In genomic region chr11:96194571-96194970, GRCh38 we compare ENCODE assay signal across 15 cellular contexts.
DNase-seq lines count a peak whose midpoint lies in the region; ATAC-seq, FAIRE-seq and TF ChIP-seq lines count a peak whose summit lies in the region.
"Had no signal": no experiment of that assay in that cellular context is flagged by ENCODE, and none has a peak within 500 bp of the region (broad histone marks: within the 10 kb centered on the region; RNA-seq: fewer than 3 reads in every experiment).

No MANE protein-coding gene starts in this region.

- H3K9me2 ChIP-seq in Loucy (replicated peaks; ENCODE audit: low read depth, low read length): no peaks in the 10 kb centered on the region

- FAIRE-seq in astrocyte (lab: Jason Lieb, UNC): peak; percentile 26
- FAIRE-seq: TTC549 had no signal

- H3K27ac ChIP-seq in CD8-positive, alpha-beta memory T cell (ENCODE audit: low read depth, low read length): no peak overlapping the region
- no peak overlapping the region for H3K27ac ChIP-seq in astrocyte (ENCODE audit: low read depth, low read length)
- H3K27ac ChIP-seq: coronary artery, sigmoid colon had no signal

- H3K27me3 ChIP-seq in CD8-positive, alpha-beta memory T cell (ENCODE audit: insufficient read depth, low read length, poor library complexity, severe bottlenecking): no peaks in the 10 kb centered on the region
- H3K27me3 ChIP-seq in Loucy (ENCODE audit: insufficient read depth, low read length, poor library complexity, severe bottlenecking) (no peaks in the 10 kb centered on the region), astrocyte (ENCODE audit: insufficient read depth, low read length) (no peaks in the 10 kb centered on the region)
- H3K27me3 ChIP-seq: sigmoid colon had no signal

- no peaks in the 10 kb centered on the region for H3K9me3 Mint-ChIP-seq in CD8-positive, alpha-beta memory T cell
- no peaks in the 10 kb centered on the region for H3K9me3 Mint-ChIP-seq in astrocyte (ENCODE audit: unreplicated experiment)
- H3K9me3 Mint-ChIP-seq in nephron progenitor cell: peaks cover 29% of the 10 kb centered on the region

- peak overlapping the region in 7 of 8 donors; percentile 33 to 80 (median 66) for H3K27ac Mint-ChIP-seq in CD8-positive, alpha-beta memory T cell
- peak overlapping the region; percentile 7 for H3K27ac Mint-ChIP-seq in astrocyte (ENCODE audit: unreplicated experiment)
- H3K27ac Mint-ChIP-seq in nephron progenitor cell: peak overlapping the region; percentile 96

- H2AFZ ChIP-seq in Loucy (ENCODE audit: low read length): peak overlapping the region; percentile 80
- H2AFZ ChIP-seq in astrocyte (ENCODE audit: low read depth, low read length): no peak overlapping the region

- no peaks in the 10 kb centered on the region for H3K9me3 ChIP-seq in CD8-positive, alpha-beta memory T cell (ENCODE audit: low read length)
- H3K9me3 ChIP-seq in Loucy (ENCODE audit: insufficient read depth, low read depth, low read length) (no peaks in the 10 kb centered on the region), astrocyte (ENCODE audit: insufficient read depth, low read depth, low read length) (no peaks in the 10 kb centered on the region)
- H3K9me3 ChIP-seq: sigmoid colon, thoracic aorta had no signal

- DNase-seq in CD8-positive, alpha-beta memory T cell: no peak
- DNase-seq in astrocyte (ENCODE audit: low read depth) (no peak), nephron progenitor cell (no peak), dedifferentiated amniotic fluid mesenchymal stem cell (ENCODE audit: extremely low spot score) (no peak), NOMO-1 treated with DMSO at 0.1 percent for 48 hours (lab: John Stamatoyannopoulos, UW; ENCODE audit: unreplicated experiment) (no peak)
- DNase-seq: activated effector memory CD4-positive, alpha-beta T cell treated with Interleukin-2 at 50 U/mL for 16 hours; NCI-H1092; NCI-H446 treated with DMSO at 0.1 percent for 48 hours; sigmoid colon had no signal

- POLR2A ChIA-PET in CD8-positive, alpha-beta memory T cell (lab: Charles Lee): interaction anchor here (1.5 kb wide), 1 partner anchor 195 kb away, joined by 3 read pairs; the partner anchor contains the start of gene CCDC82

- no peak overlapping the region for H3K4me3 ChIP-seq in CD8-positive, alpha-beta memory T cell (ENCODE audit: low read length)
- H3K4me3 ChIP-seq in Loucy (ENCODE audit: low read length, poor library complexity, severe bottlenecking) (peak overlapping the region; percentile 44), astrocyte (ENCODE audit: insufficient read depth, low read depth, low read length) (no peak overlapping the region)
- H3K4me3 ChIP-seq: coronary artery, sigmoid colon, thoracic aorta had no signal

- peak overlapping the region; percentile 39 for H3K9ac ChIP-seq in Loucy (ENCODE audit: low read depth, low read length, poor library complexity, severe bottlenecking)
- H3K9ac ChIP-seq in astrocyte (ENCODE audit: low read length): no peak overlapping the region

- peaks cover 7 to 10% (median 7%) of the 10 kb centered on the region in 3 donors for H3K36me3 Mint-ChIP-seq in CD8-positive, alpha-beta memory T cell
- H3K36me3 Mint-ChIP-seq in astrocyte (ENCODE audit: low read depth, unreplicated experiment): peaks cover 10% of the 10 kb centered on the region
- H3K36me3 Mint-ChIP-seq in nephron progenitor cell (ENCODE audit: low read depth): peaks cover 43% of the 10 kb centered on the region

- H3K27me3 Mint-ChIP-seq in CD8-positive, alpha-beta memory T cell: no peaks in the 10 kb centered on the region
- no peaks in the 10 kb centered on the region for H3K27me3 Mint-ChIP-seq in astrocyte (ENCODE audit: low read depth, unreplicated experiment)
- no peaks in the 10 kb centered on the region for H3K27me3 Mint-ChIP-seq in nephron progenitor cell (ENCODE audit: low read depth, poor library complexity)

- CTCF ChIA-PET in CD8-positive, alpha-beta memory T cell (lab: Charles Lee): interaction anchor here (1.0 to 3.9 kb wide), 5 partner anchors 11 to 148 kb away, joined by 3 to 17 read pairs (median 4); partner anchors contain the start of gene MAML2

- TF ChIP-seq CTCF in Loucy (conservative IDR thresholded peaks at IDR 0.05; ENCODE audit: low read length) (no peak), astrocyte (IDR thresholded peaks at IDR 0.05; ENCODE audit: insufficient read depth, low read depth, low read length) (no peak), nephron progenitor cell (IDR thresholded peaks at IDR 0.05) (no peak)

- H4K20me1 ChIP-seq in Loucy (ENCODE audit: insufficient read depth, low read length, poor library complexity, severe bottlenecking) (no peaks in the 10 kb centered on the region), astrocyte (ENCODE audit: insufficient read depth, low read length) (no peaks in the 10 kb centered on the region)

- peaks cover 70 to 87% (median 75%) of the 10 kb centered on the region in 3 donors for H3K4me1 Mint-ChIP-seq in CD8-positive, alpha-beta memory T cell
- H3K4me1 Mint-ChIP-seq in astrocyte (ENCODE audit: low read depth, unreplicated experiment) (peaks cover 59% of the 10 kb centered on the region), nephron progenitor cell (peaks cover 70% of the 10 kb centered on the region)

- peak overlapping the region in 6 of 7 donors; percentile 32 to 63 (median 56) for H3K4me3 Mint-ChIP-seq in CD8-positive, alpha-beta memory T cell
- H3K4me3 Mint-ChIP-seq in astrocyte (ENCODE audit: unreplicated experiment) (no peak overlapping the region), nephron progenitor cell (no peak overlapping the region)

- peaks cover 52% of the 10 kb centered on the region for H3K4me1 ChIP-seq in CD8-positive, alpha-beta memory T cell (ENCODE audit: insufficient read depth, low read length)
- peaks cover 12% of the 10 kb centered on the region for H3K4me1 ChIP-seq in Loucy (ENCODE audit: insufficient read depth, low read length, poor library complexity, severe bottlenecking)
- H3K4me1 ChIP-seq in astrocyte (ENCODE audit: insufficient read depth, low read length): peaks cover 24% of the 10 kb centered on the region

- H3K36me3 ChIP-seq in CD8-positive, alpha-beta memory T cell (ENCODE audit: insufficient read depth, low read length): peaks cover 4% of the 10 kb centered on the region
- H3K36me3 ChIP-seq in Loucy (ENCODE audit: insufficient read depth, low read length): no peaks in the 10 kb centered on the region
- no peaks in the 10 kb centered on the region for H3K36me3 ChIP-seq in astrocyte (ENCODE audit: insufficient read depth, low read length)
- H3K36me3 ChIP-seq: sigmoid colon, thoracic aorta had no signal

- H3K4me2 ChIP-seq in Loucy (ENCODE audit: low read depth, low read length, poor library complexity, severe bottlenecking): peak overlapping the region; percentile 70
- peak overlapping the region; percentile 15 for H3K4me2 ChIP-seq in astrocyte (ENCODE audit: low read length)

- no peaks in the 10 kb centered on the region for H3F3A ChIP-seq in Loucy (ENCODE audit: low read depth)

- H3K79me2 ChIP-seq in Loucy (ENCODE audit: insufficient read depth, low read length): no peaks in the 10 kb centered on the region
- peaks cover 75% of the 10 kb centered on the region for H3K79me2 ChIP-seq in astrocyte (ENCODE audit: insufficient read depth, low read length)

- ATAC-seq in HG02571 (IDR thresholded peaks at IDR 0.05; ENCODE audit: unreplicated experiment) (no peak), GM18870 (IDR thresholded peaks at IDR 0.05; ENCODE audit: unreplicated experiment) (no peak)

Comparison
In these comparisons a context has a peak if more than half of its experiments do, and no peak if none do; other contexts are left out.
1. H3K27ac Mint-ChIP-seq: peak in every context shown above with its lines; median percentile 96 in nephron progenitor cell; 66 in CD8-positive, alpha-beta memory T cell; 7 in astrocyte.
2. H3K4me3 Mint-ChIP-seq: peak in CD8-positive, alpha-beta memory T cell (6 of 7); none in astrocyte (single experiment) and nephron progenitor cell (single experiment).